ENCODE assay signal across 15 cellular contexts in the genomic region with DNA sequence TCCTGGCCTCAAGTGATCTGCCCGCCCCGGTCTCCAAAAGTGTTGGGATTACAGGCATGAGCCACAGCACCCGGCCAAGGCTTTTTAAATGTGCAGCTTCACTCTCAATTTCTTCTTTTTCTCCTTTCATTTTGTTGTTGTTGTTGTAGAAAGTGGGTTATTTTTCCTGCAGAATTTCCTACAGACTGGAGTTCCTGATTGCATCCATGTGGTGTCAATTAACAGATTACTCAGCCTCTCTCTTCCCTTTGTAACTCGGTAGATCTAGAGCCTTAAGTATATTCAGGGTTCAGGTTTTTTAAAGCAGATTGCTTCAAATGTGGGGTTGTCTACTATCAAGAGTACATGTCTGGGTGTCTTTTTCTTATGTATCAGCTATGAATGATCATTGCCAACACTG. TPM values are rescaled to one million over a fixed set of nuclear protein-coding genes. Genes with fewer than 3 reads are reported as not detected.
"Had no signal": no experiment of that assay in that cellular context is flagged by ENCODE, and none has a peak within 500 bp of the region (broad histone marks: within the 10 kb centered on the region; RNA-seq: fewer than 3 reads in every experiment).

No MANE protein-coding gene starts in this region.

RNA-seq across cellular contexts. Expression of gene S100A7, which starts 11.6 kb away (rescaled TPM):
- total RNA-seq: activated B cell treated with CpG ODN at 0.5 μM for 24 hours; activated CD4-positive, alpha-beta memory T cell treated with anti-CD3 and anti-CD28 coated beads for 36 hours; activated CD4-positive, alpha-beta T cell treated with anti-CD3 and anti-CD28 coated beads, Interleukin-2, amount 10 ng/mL, durations not matched to agents 24 days and 14 days; activated CD8-positive, alpha-beta memory T cell treated with anti-CD3 and anti-CD28 coated beads for 36 hours; activated CD8-positive, alpha-beta T cell treated with anti-CD3 and anti-CD28 coated beads for 36 hours; activated naive CD4-positive, alpha-beta T cell treated with anti-CD3 and anti-CD28 coated beads for 36 hours; activated naive CD8-positive, alpha-beta T cell treated with anti-CD3 and anti-CD28 coated beads, Interleukin-2, amount 10 ng/mL, durations not matched to agents 7 days and 5 days; activated T-cell treated with anti-CD3 and anti-CD28 coated beads, Interleukin-2, amount 50 U/mL, for 4 hours; activated T-cell treated with anti-CD3 and anti-CD28 coated beads, Interleukin-2, amount 50 U/mL, for 72 hours; activated T-helper 1 cell treated with anti-CD3 and anti-CD28 coated beads, Interleukin-12 subunit alpha, Interleukin-12 subunit beta, Interleukin-2, Interleukin-4 antibody, amounts not matched to agents 30 ng/mL and 10 ng/mL and 1 ng/mL, durations not matched to agents 14 hours and 24 hours and 36 hours; activated T-helper 17 cell treated with anti-CD3 and anti-CD28 coated beads, Interleukin-2, amount 50 U/mL, for 72 hours; ascending aorta; cardiac septum; cerebellum had no signal

RNA-seq across cellular contexts. Expression of gene S100A7A, which starts 32.5 kb away (rescaled TPM):
- total RNA-seq: activated B cell treated with CpG ODN at 0.5 μM for 24 hours; activated CD4-positive, alpha-beta memory T cell treated with anti-CD3 and anti-CD28 coated beads for 36 hours; activated CD4-positive, alpha-beta T cell treated with anti-CD3 and anti-CD28 coated beads, Interleukin-2, amount 10 ng/mL, durations not matched to agents 24 days and 14 days; activated CD8-positive, alpha-beta memory T cell treated with anti-CD3 and anti-CD28 coated beads for 36 hours; activated CD8-positive, alpha-beta T cell treated with anti-CD3 and anti-CD28 coated beads for 36 hours; activated naive CD4-positive, alpha-beta T cell treated with anti-CD3 and anti-CD28 coated beads for 36 hours; activated naive CD8-positive, alpha-beta T cell treated with anti-CD3 and anti-CD28 coated beads, Interleukin-2, amount 10 ng/mL, durations not matched to agents 7 days and 5 days; activated T-cell treated with anti-CD3 and anti-CD28 coated beads, Interleukin-2, amount 50 U/mL, for 4 hours; activated T-cell treated with anti-CD3 and anti-CD28 coated beads, Interleukin-2, amount 50 U/mL, for 72 hours; activated T-helper 1 cell treated with anti-CD3 and anti-CD28 coated beads, Interleukin-12 subunit alpha, Interleukin-12 subunit beta, Interleukin-2, Interleukin-4 antibody, amounts not matched to agents 30 ng/mL and 10 ng/mL and 1 ng/mL, durations not matched to agents 14 hours and 24 hours and 36 hours; activated T-helper 17 cell treated with anti-CD3 and anti-CD28 coated beads, Interleukin-2, amount 50 U/mL, for 72 hours; ascending aorta; cardiac septum; cerebellum had no signal
- polyA plus RNA-seq: adipose tissue had no signal

RNA-seq across cellular contexts. Expression of gene S100A8, which starts 58.0 kb away (rescaled TPM):
- total RNA-seq: activated B cell treated with CpG ODN at 0.5 μM for 24 hours; activated CD4-positive, alpha-beta memory T cell treated with anti-CD3 and anti-CD28 coated beads for 36 hours; activated CD4-positive, alpha-beta T cell treated with anti-CD3 and anti-CD28 coated beads, Interleukin-2, amount 10 ng/mL, durations not matched to agents 24 days and 14 days; activated CD8-positive, alpha-beta memory T cell treated with anti-CD3 and anti-CD28 coated beads for 36 hours; activated CD8-positive, alpha-beta T cell treated with anti-CD3 and anti-CD28 coated beads for 36 hours; activated naive CD4-positive, alpha-beta T cell treated with anti-CD3 and anti-CD28 coated beads for 36 hours; activated T-cell treated with anti-CD3 and anti-CD28 coated beads, Interleukin-2, amount 50 U/mL, for 4 hours; activated T-cell treated with anti-CD3 and anti-CD28 coated beads, Interleukin-2, amount 50 U/mL, for 72 hours; activated T-helper 1 cell treated with anti-CD3 and anti-CD28 coated beads, Interleukin-12 subunit alpha, Interleukin-12 subunit beta, Interleukin-2, Interleukin-4 antibody, amounts not matched to agents 30 ng/mL and 10 ng/mL and 1 ng/mL, durations not matched to agents 14 hours and 24 hours and 36 hours; activated T-helper 17 cell treated with anti-CD3 and anti-CD28 coated beads, Interleukin-2, amount 50 U/mL, for 72 hours had no signal
